Comparison of ENCODE assay signal across 13 cellular contexts in the genomic region with DNA sequence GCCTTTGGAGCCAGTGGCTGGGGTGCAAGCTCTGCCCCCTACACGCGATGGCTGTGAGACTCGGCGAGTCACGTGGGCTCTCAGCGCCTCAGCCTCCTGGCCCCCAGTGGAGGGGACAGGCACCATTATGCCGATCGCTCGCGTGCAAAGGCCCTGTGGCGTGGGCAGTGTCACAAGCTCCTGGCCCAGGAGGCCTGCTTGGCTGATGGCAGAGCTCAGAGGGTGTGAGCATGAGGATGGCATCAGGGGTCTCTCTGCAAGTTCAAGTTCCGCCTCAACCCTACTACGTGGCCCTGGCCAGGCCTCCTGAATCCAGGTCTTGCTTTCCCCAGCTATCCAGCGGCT.
DNase-seq lines count a peak whose midpoint lies in the region; ATAC-seq, FAIRE-seq and TF ChIP-seq lines count a peak whose summit lies in the region.
"Had no signal": no experiment of that assay in that cellular context is flagged by ENCODE, and none has a peak within 500 bp of the region (broad histone marks: within the 10 kb centered on the region; RNA-seq: fewer than 3 reads in every experiment).

No MANE protein-coding gene starts in this region.

- no peak for ATAC-seq in K562

- CTCF ChIA-PET in activated naive CD4-positive, alpha-beta T cell treated with anti-CD3 and anti-CD28 coated beads, Interleukin-2, amount 10 ng/mL, durations not matched to agents 7 days and 5 days (lab: Charles Lee): interaction anchor here (1.8 kb wide), 1 partner anchor 257 kb away, joined by 4 read pairs; no protein-coding TSS in a partner anchor
- CTCF ChIA-PET in K562 (lab: Yijun Ruan, JAX; ENCODE audit: low intra/inter-chr PET ratio): no interaction called here

- H3K4me3 Mint-ChIP-seq in activated naive CD4-positive, alpha-beta T cell treated with anti-CD3 and anti-CD28 coated beads, Interleukin-2, amount 10 ng/mL, durations not matched to agents 7 days and 5 days: no peak overlapping the region
- H3K4me3 Mint-ChIP-seq in mesothelial cell of epicardium (no peak overlapping the region), type B pancreatic cell (no peak overlapping the region)
- H3K4me3 Mint-ChIP-seq: activated CD4-positive, alpha-beta memory T cell treated with anti-CD3 and anti-CD28 coated beads, Interleukin-2, amount 10 ng/mL, durations not matched to agents 7 days and 5 days; neural progenitor cell had no signal

- TF ChIP-seq POLR2A in K562 (conservative IDR thresholded peaks at IDR 0.05): no peak

- H3K27me3 ChIP-seq in K562 (ENCODE audit: control insufficient read depth in 2 of 2, insufficient read depth in 2 of 2, low read length in 2 of 2): no peaks in the 10 kb centered on the region

- no peak overlapping the region for H3K4me2 ChIP-seq in K562 (ENCODE audit: insufficient read depth, low read length)
- H3K4me2 ChIP-seq: neural progenitor cell had no signal

- no peak for TF ChIP-seq RAD21 in K562 (CRISPR knock-in tag; conservative IDR thresholded peaks at IDR 0.05 in 1 of 2, IDR thresholded peaks at IDR 0.05 in 1 of 2)

- H3K9me1 ChIP-seq in K562 (ENCODE audit: control insufficient read depth, insufficient read depth, low read length): no peaks in the 10 kb centered on the region

- H3K36me3 Mint-ChIP-seq in activated naive CD4-positive, alpha-beta T cell treated with anti-CD3 and anti-CD28 coated beads, Interleukin-2, amount 10 ng/mL, durations not matched to agents 7 days and 5 days: no peaks in the 10 kb centered on the region
- H3K36me3 Mint-ChIP-seq in mesothelial cell of epicardium: peaks cover 6% of the 10 kb centered on the region
- H3K36me3 Mint-ChIP-seq in type B pancreatic cell: no peaks in the 10 kb centered on the region
- H3K36me3 Mint-ChIP-seq: neural progenitor cell had no signal

- WGBS in K562 (ENCODE audit: insufficient coverage, low coverage, missing lambda C conversion rate): 69% methylated on average over 13 of the region's 14 CpGs

- no peaks in the 10 kb centered on the region for H4K20me1 ChIP-seq in K562 (replicated peaks; ENCODE audit: control insufficient read depth, insufficient read depth, low read length)

- H3K9me3 ChIP-seq in K562 (replicated peaks; ENCODE audit: control insufficient read depth, insufficient read depth, low read depth, low read length): peaks cover 2% of the 10 kb centered on the region; the same call in 1 of the 2 replicates

- H3K79me2 ChIP-seq in K562 (ENCODE audit: control insufficient read depth, insufficient read depth, low read length): no peaks in the 10 kb centered on the region

- peaks cover 3% of the 10 kb centered on the region for H3K4me1 Mint-ChIP-seq in activated naive CD4-positive, alpha-beta T cell treated with anti-CD3 and anti-CD28 coated beads, Interleukin-2, amount 10 ng/mL, durations not matched to agents 7 days and 5 days
- H3K4me1 Mint-ChIP-seq in mesothelial cell of epicardium (peaks cover 35% of the 10 kb centered on the region), type B pancreatic cell (ENCODE audit: unreplicated experiment) (peaks cover 33% of the 10 kb centered on the region)
- H3K4me1 Mint-ChIP-seq: activated CD4-positive, alpha-beta memory T cell treated with anti-CD3 and anti-CD28 coated beads, Interleukin-2, amount 10 ng/mL, durations not matched to agents 7 days and 5 days had no signal

- in situ Hi-C loops in K562 (cut with MboI): no loop called here

- H3K4me1 ChIP-seq in K562 (replicated peaks in 1 of 2; ENCODE audit: control insufficient read depth in 2 of 2, insufficient read depth in 2 of 2, low read length in 2 of 2): peaks cover 11 to 58% of the 10 kb centered on the region in 2 experiments; a peak in 3 of 5 replicates

- TF ChIP-seq CTCF in K562 (IDR thresholded peaks at IDR 0.05 in 2 of 3, conservative IDR thresholded peaks at IDR 0.05 in 1 of 3; ENCODE audit: insufficient read depth in 2 of 3, low read depth in 1 of 3, low read length in 3 of 3) (no peak), mesothelial cell of epicardium (IDR thresholded peaks at IDR 0.05; ENCODE audit: unreplicated experiment) (no peak), type B pancreatic cell (conservative IDR thresholded peaks at IDR 0.05) (no peak)

- H3K27ac ChIP-seq in K562 (ENCODE audit: extremely low read depth, low read depth, low read length): no peak overlapping the region
- H3K27ac ChIP-seq: neural progenitor cell had no signal

- POLR2A ChIA-PET in K562 (lab: Yijun Ruan, JAX): interaction anchor here (0.5 to 1.3 kb wide), 2 partner anchors 10 to 100 kb away, joined by 3 to 6 read pairs; no protein-coding TSS in a partner anchor

- DNase-seq in activated naive CD4-positive, alpha-beta T cell treated with anti-CD3 and anti-CD28 coated beads, Interleukin-2, amount 10 ng/mL, durations not matched to agents 7 days and 5 days: peak; percentile 9
- DNase-seq in activated naive CD4-positive, alpha-beta T cell (lab: John Stamatoyannopoulos, UW): no peak
- DNase-seq in K562 (ENCODE audit: extremely low read depth in 1 of 4, low spot score in 3 of 4) (no peak), mesothelial cell of epicardium (ENCODE audit: low spot score in 2 of 2, unreplicated experiment in 2 of 2) (peak; percentile 6 to 29), type B pancreatic cell (ENCODE audit: extremely low spot score, unreplicated experiment) (peak; percentile 57), NCI-H510A (lab: John Stamatoyannopoulos, UW) (no peak), NCI-H187 (lab: John Stamatoyannopoulos, UW) (no peak), CD1c-positive myeloid dendritic cell (ENCODE audit: extremely low spot score) (no peak)
- DNase-seq: activated CD4-positive, alpha-beta memory T cell treated with anti-CD3 and anti-CD28 coated beads, Interleukin-2, amount 10 ng/mL, durations not matched to agents 7 days and 5 days; NCI-H187 treated with DMSO at 0.1 percent for 48 hours; NCI-H526 treated with DMSO at 0.1 percent for 48 hours; substantia nigra had no signal

- H3K9ac ChIP-seq in K562 (ENCODE audit: insufficient read depth in 1 of 2, low read depth in 2 of 2, low read length in 2 of 2): peak overlapping the region in 1 of 2 experiments; percentile 62; a peak in 2 of 4 replicates
- H3K9ac ChIP-seq: neural progenitor cell had no signal

- no peak for FAIRE-seq in K562 (lab: Jason Lieb, UNC)

- H3K27me3 Mint-ChIP-seq in activated naive CD4-positive, alpha-beta T cell treated with anti-CD3 and anti-CD28 coated beads, Interleukin-2, amount 10 ng/mL, durations not matched to agents 7 days and 5 days: peaks cover 20% of the 10 kb centered on the region
- H3K27me3 Mint-ChIP-seq in mesothelial cell of epicardium (ENCODE audit: low read depth) (no peaks in the 10 kb centered on the region), type B pancreatic cell (peaks cover 7% of the 10 kb centered on the region)

- no peaks in the 10 kb centered on the region for H3K9me3 Mint-ChIP-seq in activated naive CD4-positive, alpha-beta T cell treated with anti-CD3 and anti-CD28 coated beads, Interleukin-2, amount 10 ng/mL, durations not matched to agents 7 days and 5 days
- peaks cover 13% of the 10 kb centered on the region for H3K9me3 Mint-ChIP-seq in mesothelial cell of epicardium
- peaks cover 8% of the 10 kb centered on the region for H3K9me3 Mint-ChIP-seq in type B pancreatic cell
- H3K9me3 Mint-ChIP-seq: activated CD4-positive, alpha-beta memory T cell treated with anti-CD3 and anti-CD28 coated beads, Interleukin-2, amount 10 ng/mL, durations not matched to agents 7 days and 5 days had no signal

- BruUV-seq in K562 (replicated peaks; lab: Mats Ljungman, UMichigan): no TSS peak

- no peaks in the 10 kb centered on the region for H3K36me3 ChIP-seq in K562 (ENCODE audit: control insufficient read depth, insufficient read depth, low read length)
- H3K36me3 ChIP-seq: neural progenitor cell had no signal

- intact Hi-C loops in K562 (cut with micrococcal nuclease): no loop called here

- TF ChIP-seq EP300 in K562 (IDR thresholded peaks at IDR 0.05; ENCODE audit: low read length): no peak

- no peak overlapping the region for H3K4me3 ChIP-seq in K562
- H3K4me3 ChIP-seq: neural progenitor cell had no signal

- no peak overlapping the region for H2AFZ ChIP-seq in K562 (ENCODE audit: low read depth, low read length)
- H2AFZ ChIP-seq: neural progenitor cell had no signal

- H3K27ac Mint-ChIP-seq in activated naive CD4-positive, alpha-beta T cell treated with anti-CD3 and anti-CD28 coated beads, Interleukin-2, amount 10 ng/mL, durations not matched to agents 7 days and 5 days: no peak overlapping the region
- H3K27ac Mint-ChIP-seq in mesothelial cell of epicardium (no peak overlapping the region), type B pancreatic cell (no peak overlapping the region)
- H3K27ac Mint-ChIP-seq: activated CD4-positive, alpha-beta memory T cell treated with anti-CD3 and anti-CD28 coated beads, Interleukin-2, amount 10 ng/mL, durations not matched to agents 7 days and 5 days; neural progenitor cell had no signal

TF ChIP-seq in K562, 482 proteins besides CTCF, POLR2A, EP300 and RAD21 (continues in another document):
- TF ChIP-seq SIX5 (IDR thresholded peaks at IDR 0.05; ENCODE audit: borderline replicate concordance in 1 of 2, insufficient read depth in 1 of 2, low read depth in 1 of 2, low read length in 2 of 2) (no peak), HDAC6 (IDR thresholded peaks at IDR 0.05; ENCODE audit: low read depth, low read length) (no peak), FUS (optimal IDR thresholded peaks at IDR 0.05; ENCODE audit: low read depth, low read length) (no peak), FOXP1 (CRISPR knock-in tag; IDR thresholded peaks at IDR 0.05) (no peak)
- TF ChIP-seq, protein P1, sequence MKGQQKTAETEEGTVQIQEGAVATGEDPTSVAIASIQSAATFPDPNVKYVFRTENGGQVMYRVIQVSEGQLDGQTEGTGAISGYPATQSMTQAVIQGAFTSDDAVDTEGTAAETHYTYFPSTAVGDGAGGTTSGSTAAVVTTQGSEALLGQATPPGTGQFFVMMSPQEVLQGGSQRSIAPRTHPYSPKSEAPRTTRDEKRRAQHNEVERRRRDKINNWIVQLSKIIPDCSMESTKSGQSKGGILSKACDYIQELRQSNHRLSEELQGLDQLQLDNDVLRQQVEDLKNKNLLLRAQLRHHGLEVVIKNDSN (CRISPR knock-in tag; IDR thresholded peaks at IDR 0.05): peak; percentile 36; the same call in 1 of the 2 replicates
- TF ChIP-seq, protein P2, sequence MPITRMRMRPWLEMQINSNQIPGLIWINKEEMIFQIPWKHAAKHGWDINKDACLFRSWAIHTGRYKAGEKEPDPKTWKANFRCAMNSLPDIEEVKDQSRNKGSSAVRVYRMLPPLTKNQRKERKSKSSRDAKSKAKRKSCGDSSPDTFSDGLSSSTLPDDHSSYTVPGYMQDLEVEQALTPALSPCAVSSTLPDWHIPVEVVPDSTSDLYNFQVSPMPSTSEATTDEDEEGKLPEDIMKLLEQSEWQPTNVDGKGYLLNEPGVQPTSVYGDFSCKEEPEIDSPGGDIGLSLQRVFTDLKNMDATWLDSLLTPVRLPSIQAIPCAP (CRISPR knock-in tag; IDR thresholded peaks at IDR 0.05; ENCODE audit: borderline replicate concordance): no peak

Comparison
In these comparisons a context has a peak if more than half of its experiments do, and no peak if none do; other contexts are left out.
1. DNase-seq: peak in activated naive CD4-positive, alpha-beta T cell treated with anti-CD3 and anti-CD28 coated beads, Interleukin-2, amount 10 ng/mL, durations not matched to agents 7 days and 5 days (single experiment), mesothelial cell of epicardium (2 of 2) and type B pancreatic cell (single experiment); none in activated naive CD4-positive, alpha-beta T cell (0 of 4), K562 (0 of 4), NCI-H510A (single experiment), NCI-H187 (0 of 2) and CD1c-positive myeloid dendritic cell (single experiment).